Comparison of ENCODE assay signal across 1 cellular context in genomic region chr6:87297115-87297514, GRCh38.
TF ChIP-seq lines count a peak whose summit lies in the region.

No MANE protein-coding gene starts in this region.

TF ChIP-seq in HepG2, 621 proteins besides CTCF, POLR2A, EP300 and RAD21:
- TF ChIP-seq AHDC1 (CRISPR knock-in tag; IDR thresholded peaks at IDR 0.05; ENCODE audit: borderline replicate concordance) (no peak), FOSL2 (CRISPR knock-in tag; IDR thresholded peaks at IDR 0.05) (peak; percentile 54; the same call in 1 of the 2 replicates), ZNF816 (CRISPR knock-in tag; IDR thresholded peaks at IDR 0.05; ENCODE audit: borderline replicate concordance) (no peak), NR2F1 (CRISPR knock-in tag; IDR thresholded peaks at IDR 0.05) (no peak), NR2F6 (IDR thresholded peaks at IDR 0.05) (no peak), NR2F6 (CRISPR knock-in tag; IDR thresholded peaks at IDR 0.05) (no peak)
